ENCODE assay signal across 8 cellular contexts in the genomic region with DNA sequence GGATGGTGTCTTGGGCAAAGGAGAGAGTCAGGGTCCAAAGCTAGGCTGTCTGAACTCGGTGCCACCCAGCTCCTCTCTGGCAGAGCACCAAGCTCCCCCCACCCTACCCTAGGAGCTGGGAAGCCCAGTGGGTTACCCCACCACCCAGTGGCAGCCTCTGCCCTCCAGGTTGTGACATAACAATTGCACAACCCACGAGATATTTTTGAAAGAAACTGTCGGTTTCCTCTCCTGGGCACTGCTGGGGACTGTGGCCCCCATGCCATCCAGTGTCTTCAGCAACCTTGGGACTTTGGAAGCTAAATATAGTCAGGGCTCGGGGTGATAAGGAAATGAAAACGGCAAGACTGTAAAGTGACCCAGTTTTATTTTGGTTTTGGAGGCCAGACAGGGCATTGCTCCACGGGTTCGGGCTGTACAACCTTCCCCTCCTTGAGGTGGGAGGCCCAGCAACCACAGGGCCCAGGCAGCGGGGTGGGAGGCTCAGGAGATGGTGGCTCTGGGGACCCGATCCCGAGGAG. TPM values are rescaled to one million over a fixed set of nuclear protein-coding genes. Genes with fewer than 3 reads are reported as not detected.
DNase-seq lines count a peak whose midpoint lies in the region; ATAC-seq and TF ChIP-seq lines count a peak whose summit lies in the region.

No MANE protein-coding gene starts in this region.

- H3K9me3 ChIP-seq in RWPE2 (ENCODE audit: severe bottlenecking): no peaks in the 10 kb centered on the region
- H3K9me3 ChIP-seq in fibroblast of lung (ENCODE audit: control insufficient read depth, insufficient read depth, low read depth, low read length): no peaks in the 10 kb centered on the region
- H3K9me3 ChIP-seq in neuron (ENCODE audit: low read length): no peaks in the 10 kb centered on the region

- H3K27me3 ChIP-seq in RWPE2 (ENCODE audit: insufficient read depth, poor library complexity, severe bottlenecking) (no peaks in the 10 kb centered on the region), fibroblast of lung (ENCODE audit: control insufficient read depth, insufficient read depth, low read length) (peaks cover 2% of the 10 kb centered on the region), neuron (ENCODE audit: insufficient read depth, low read length) (peaks cover 24% of the 10 kb centered on the region)

- H3K79me2 ChIP-seq in fibroblast of lung (ENCODE audit: control insufficient read depth, insufficient read depth, low read length): no peaks in the 10 kb centered on the region

- peak overlapping the region; percentile 54 for H3K9ac ChIP-seq in fibroblast of lung (ENCODE audit: insufficient read depth, low read length)

- ATAC-seq in RWPE2 (ENCODE audit: low read depth): no peak
- no peak for ATAC-seq in HG03565 (IDR thresholded peaks at IDR 0.05; ENCODE audit: unreplicated experiment)
- no peak for ATAC-seq in GM19397 (IDR thresholded peaks at IDR 0.05; ENCODE audit: unreplicated experiment)

- H3K4me2 ChIP-seq in fibroblast of lung (ENCODE audit: extremely low read depth, insufficient read depth, low read length): peak overlapping the region; percentile 88

- H3K27ac ChIP-seq in RWPE2 (ENCODE audit: poor library complexity, severe bottlenecking) (peak overlapping the region; percentile 98), fibroblast of lung (ENCODE audit: insufficient read depth, low read length) (no peak overlapping the region)

- no peaks in the 10 kb centered on the region for H4K20me1 ChIP-seq in fibroblast of lung (ENCODE audit: control insufficient read depth, extremely low read depth, insufficient read depth, low read length)

- H3K4me3 ChIP-seq in RWPE2 (ENCODE audit: severe bottlenecking) (peak overlapping the region; percentile 85), fibroblast of lung (replicated peaks in 1 of 4; ENCODE audit: control extremely low read depth in 1 of 4, insufficient read depth in 1 of 4, low read depth in 3 of 4, low read length in 4 of 4) (peak overlapping the region in 2 of 4 experiments; percentile 31 to 48), neuron (ENCODE audit: low read length) (peak overlapping the region; percentile 52)

- H3K36me3 ChIP-seq in RWPE2 (ENCODE audit: low read depth) (no peaks in the 10 kb centered on the region), fibroblast of lung (ENCODE audit: control insufficient read depth, insufficient read depth, low read length) (no peaks in the 10 kb centered on the region), neuron (ENCODE audit: insufficient read depth, low read length) (no peaks in the 10 kb centered on the region)

- H3K4me1 ChIP-seq in RWPE2 (ENCODE audit: insufficient read depth, poor library complexity, severe bottlenecking) (peaks cover 15% of the 10 kb centered on the region), fibroblast of lung (ENCODE audit: control insufficient read depth, extremely low read depth, insufficient read depth, low read length) (no peaks in the 10 kb centered on the region), neuron (ENCODE audit: insufficient read depth, low read length) (peaks cover 6% of the 10 kb centered on the region)

- TF ChIP-seq CTCF in RWPE2 (IDR thresholded peaks at IDR 0.05; ENCODE audit: poor library complexity, severe bottlenecking) (no peak), fibroblast of lung (conservative IDR thresholded peaks at IDR 0.05 in 1 of 2, IDR thresholded peaks at IDR 0.05 in 1 of 2; ENCODE audit: low read depth in 1 of 2, low read length in 2 of 2) (no peak)

- DNase-seq in CD1c-positive myeloid dendritic cell (ENCODE audit: extremely low spot score): peak; percentile 66
- no peak for DNase-seq in RWPE2 (ENCODE audit: low spot score)
- DNase-seq in fibroblast of lung (ENCODE audit: low read depth in 2 of 2): no peak
- DNase-seq in COLO829 (ENCODE audit: low spot score): no peak
- DNase-seq in activated gamma-delta T cell treated with Interleukin-2 at 50 U/mL for 16 hours: no peak

- H2AFZ ChIP-seq in fibroblast of lung (ENCODE audit: low read length) (peak overlapping the region; percentile 48), neuron (ENCODE audit: low read depth, low read length) (no peak overlapping the region)

RNA-seq across cellular contexts. Expression of a gene that starts 1.4 kb away (rescaled TPM):
- total RNA-seq in fibroblast of lung: 1.7 and 2.6 TPM in 2 replicates
- 0.20 and 0.58 TPM in 2 replicates for polyA plus RNA-seq in fibroblast of lung
- 1.6 and 3.7 TPM in 2 replicates for polyA plus RNA-seq in fibroblast of lung (2012)
- 1.2 TPM in 1 of 2 replicates, not detected in the other for polyA minus RNA-seq in fibroblast of lung (ENCODE audit: low replicate concordance)
